ENCODE assay signal across 17 cellular contexts in genomic region chr18:23066504-23067039, GRCh38.
"Had no signal": no experiment of that assay in that cellular context is flagged by ENCODE, and none has a peak within 500 bp of the region (broad histone marks: within the 10 kb centered on the region; RNA-seq: fewer than 3 reads in every experiment).

No MANE protein-coding gene starts in this region.

- H3K36me3 Mint-ChIP-seq: brain had no signal

- H3K27ac ChIP-seq: heart left ventricle, left lung, sigmoid colon, tibial artery had no signal

- H3K27me3 Mint-ChIP-seq: activated CD4-positive, alpha-beta memory T cell treated with anti-CD3 and anti-CD28 coated beads for 36 hours; brain had no signal

- H3K4me1 ChIP-seq: tibial artery had no signal

- H3K4me3 ChIP-seq: heart left ventricle, left lung, sigmoid colon, tibial artery had no signal

- ATAC-seq: heart left ventricle, left lung, WTC11 had no signal

- DNase-seq: activated CD4-positive, alpha-beta memory T cell treated with anti-CD3 and anti-CD28 coated beads for 36 hours; activated CD4-positive, alpha-beta T cell treated with anti-CD3 and anti-CD28 coated beads for 4 hours; activated T-cell treated with anti-CD3 and anti-CD28 coated beads for 4 hours; central memory CD4-positive, alpha-beta T cell; erythroblast; heart left ventricle; kidney; left lung; sigmoid colon; stimulated activated naive CD4-positive, alpha-beta T cell; substantia nigra; tibial artery had no signal

- H3K9me3 ChIP-seq: sigmoid colon, tibial artery had no signal

- H3K4me3 Mint-ChIP-seq: activated CD4-positive, alpha-beta memory T cell treated with anti-CD3 and anti-CD28 coated beads for 36 hours; activated naive CD4-positive, alpha-beta T cell treated with anti-CD3 and anti-CD28 coated beads for 36 hours; brain; mesothelial cell of epicardium; nephron; WTC11 had no signal

- H3K27me3 ChIP-seq: heart left ventricle, left lung, sigmoid colon, tibial artery had no signal

- H3K36me3 ChIP-seq: heart left ventricle, left lung, sigmoid colon, tibial artery had no signal

- H3K4me1 Mint-ChIP-seq: brain had no signal

- H3K27ac Mint-ChIP-seq: activated CD4-positive, alpha-beta memory T cell treated with anti-CD3 and anti-CD28 coated beads for 36 hours; activated naive CD4-positive, alpha-beta T cell treated with anti-CD3 and anti-CD28 coated beads for 36 hours; brain; nephron; WTC11 had no signal
